Comparison of ENCODE assay signal across 8 cellular contexts in the genomic region with DNA sequence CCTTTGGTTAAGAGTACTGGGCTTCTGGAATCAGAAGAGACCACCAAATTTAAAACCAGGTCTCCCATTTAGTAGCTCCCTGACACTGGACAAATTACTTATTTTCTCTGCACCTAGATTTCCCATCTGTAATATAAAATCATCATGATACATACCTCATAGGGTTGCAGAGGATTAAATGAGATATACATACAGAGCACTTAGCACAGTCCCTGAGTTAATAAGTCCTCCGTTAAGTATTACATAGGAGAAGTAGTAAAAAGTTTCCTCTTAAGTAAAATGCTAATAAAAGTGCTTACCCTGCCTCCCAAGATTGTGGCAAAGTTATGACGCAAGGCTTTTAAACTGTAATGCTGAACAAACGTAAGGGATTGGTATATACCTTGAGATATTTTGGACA. TPM values are rescaled to one million over a fixed set of nuclear protein-coding genes. Genes with fewer than 3 reads are reported as not detected.
A peak's percentile ranks its signal among the peaks of the same experiment; 100 is the strongest.
DNase-seq lines count a peak whose midpoint lies in the region; ATAC-seq and TF ChIP-seq lines count a peak whose summit lies in the region.

No MANE protein-coding gene starts in this region.

- H3K27ac ChIP-seq in right lobe of liver (no peak overlapping the region), uterus (peak overlapping the region; percentile 88 to 93)

- TF ChIP-seq POLR2A in right lobe of liver (IDR thresholded peaks at IDR 0.05) = no peak
- no peak for TF ChIP-seq POLR2A in uterus (IDR thresholded peaks at IDR 0.05)

- H3K4me1 ChIP-seq in right lobe of liver (no peaks in the 10 kb centered on the region), uterus (no peaks in the 10 kb centered on the region)

- H3K9me3 ChIP-seq in right lobe of liver (no peaks in the 10 kb centered on the region), uterus (no peaks in the 10 kb centered on the region)

- intact Hi-C loops in right lobe of liver (cut with DNase I) (no loop called here), uterus (cut with DNase I; ENCODE audit: low total_unique reads) (no loop called here)

- 17% methylated on average over 3 of the region's 3 CpGs for WGBS in right lobe of liver (ENCODE audit: insufficient coverage, low coverage, low lambda C conversion rate, missing lambda C conversion rate)

- H3K4me3 ChIP-seq in GM06990 (replicated peaks; ENCODE audit: low read depth, low read length) (peak overlapping the region; percentile 58), right lobe of liver (peak overlapping the region; percentile 35 to 57 (median 38)), uterus (peak overlapping the region; percentile 55 to 64)

- ATAC-seq in HG02938 (IDR thresholded peaks at IDR 0.05; ENCODE audit: unreplicated experiment) (peak; percentile 4), right lobe of liver (peak in 1 of 4 donors; percentile 11)

- TF ChIP-seq CTCF in GM06990 (IDR thresholded peaks at IDR 0.05; ENCODE audit: insufficient read depth, low read length, poor library complexity, severe bottlenecking) (no peak), right lobe of liver (IDR thresholded peaks at IDR 0.05) (no peak), uterus (IDR thresholded peaks at IDR 0.05) (no peak)

- H3K27me3 ChIP-seq in GM06990 (replicated peaks; ENCODE audit: control insufficient read depth, insufficient read depth, low read length) (no peaks in the 10 kb centered on the region), right lobe of liver (no peaks in the 10 kb centered on the region), uterus (no peaks in the 10 kb centered on the region)

- DNase-seq in GM06990 (ENCODE audit: extremely low read depth, insufficient read length) (no peak), amniotic epithelial cell (ENCODE audit: low read depth) (peak; percentile 8), right lobe of liver (no peak), uterus (no peak), NCI-H1930 (lab: John Stamatoyannopoulos, UW) (no peak), ACHN (no peak)
- DNase-seq in effector CD4-positive, alpha-beta T cell = no peak

- in situ Hi-C loops in ACHN (cut with HindIII; ENCODE audit: low pct_ligation_motif_present, low pct_unique_long_range_greater_than_20kb, low sequenced_read_pairs) = no loop called here

- H3K36me3 ChIP-seq in GM06990 (ENCODE audit: control insufficient read depth, insufficient read depth, low read length) (no peaks in the 10 kb centered on the region), right lobe of liver (no peaks in the 10 kb centered on the region), uterus (no peaks in the 10 kb centered on the region)

RNA-seq across cellular contexts. Expression of gene CHIC1, which starts 0.5 kb away (rescaled TPM):
- total RNA-seq in right lobe of liver = 1 to 10 TPM in 2 of 6 experiments, under 1 TPM in 4; 0.68 to 4.3 (median 0.93) TPM
- 10 to 100 TPM in 3 of 4 donors, 1 to 10 TPM in 1; 4.1 to 25.6 (median 18.4) TPM for total RNA-seq in uterus

Comparison
In these comparisons a context has a peak if more than half of its experiments do, and no peak if none do; other contexts are left out.
1. H3K27ac ChIP-seq: peak in uterus (2 of 2); none in right lobe of liver (0 of 3).
2. Peak in every context shown above with its lines, with median percentiles within 50 percentile points of each other: H3K4me3 ChIP-seq.